ENCODE assay signal across 1 cellular context in the genomic region with DNA sequence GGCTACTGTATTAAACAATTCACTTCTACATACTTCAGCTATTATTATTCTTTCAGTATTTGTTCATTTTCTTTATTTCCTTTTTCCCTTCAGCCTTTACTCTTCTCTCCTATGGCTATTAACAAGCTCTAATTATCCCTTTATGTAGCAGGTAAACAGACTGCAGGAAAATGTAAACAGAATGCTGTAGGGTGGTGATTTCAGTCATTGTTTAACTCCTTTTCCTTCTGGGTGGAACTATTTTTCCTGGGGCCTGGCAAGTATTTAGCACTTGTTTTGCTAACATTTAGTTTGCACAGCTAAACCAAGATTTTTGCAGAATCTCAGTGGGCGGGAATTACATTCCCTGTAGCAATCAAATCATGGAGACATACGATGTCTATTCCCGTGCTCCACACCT.
TF ChIP-seq lines count a peak whose summit lies in the region.

No MANE protein-coding gene starts in this region.

TF ChIP-seq in WTC11, 78 proteins besides CTCF, POLR2A, EP300 and RAD21 (continued from another document):
- TF ChIP-seq, protein P1, sequence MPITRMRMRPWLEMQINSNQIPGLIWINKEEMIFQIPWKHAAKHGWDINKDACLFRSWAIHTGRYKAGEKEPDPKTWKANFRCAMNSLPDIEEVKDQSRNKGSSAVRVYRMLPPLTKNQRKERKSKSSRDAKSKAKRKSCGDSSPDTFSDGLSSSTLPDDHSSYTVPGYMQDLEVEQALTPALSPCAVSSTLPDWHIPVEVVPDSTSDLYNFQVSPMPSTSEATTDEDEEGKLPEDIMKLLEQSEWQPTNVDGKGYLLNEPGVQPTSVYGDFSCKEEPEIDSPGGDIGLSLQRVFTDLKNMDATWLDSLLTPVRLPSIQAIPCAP (CRISPR knock-in tag; IDR thresholded peaks at IDR 0.05), result no peak
- TF ChIP-seq RELA (CRISPR knock-in tag; IDR thresholded peaks at IDR 0.05; ENCODE audit: borderline replicate concordance), result no peak
- TF ChIP-seq, protein P2, sequence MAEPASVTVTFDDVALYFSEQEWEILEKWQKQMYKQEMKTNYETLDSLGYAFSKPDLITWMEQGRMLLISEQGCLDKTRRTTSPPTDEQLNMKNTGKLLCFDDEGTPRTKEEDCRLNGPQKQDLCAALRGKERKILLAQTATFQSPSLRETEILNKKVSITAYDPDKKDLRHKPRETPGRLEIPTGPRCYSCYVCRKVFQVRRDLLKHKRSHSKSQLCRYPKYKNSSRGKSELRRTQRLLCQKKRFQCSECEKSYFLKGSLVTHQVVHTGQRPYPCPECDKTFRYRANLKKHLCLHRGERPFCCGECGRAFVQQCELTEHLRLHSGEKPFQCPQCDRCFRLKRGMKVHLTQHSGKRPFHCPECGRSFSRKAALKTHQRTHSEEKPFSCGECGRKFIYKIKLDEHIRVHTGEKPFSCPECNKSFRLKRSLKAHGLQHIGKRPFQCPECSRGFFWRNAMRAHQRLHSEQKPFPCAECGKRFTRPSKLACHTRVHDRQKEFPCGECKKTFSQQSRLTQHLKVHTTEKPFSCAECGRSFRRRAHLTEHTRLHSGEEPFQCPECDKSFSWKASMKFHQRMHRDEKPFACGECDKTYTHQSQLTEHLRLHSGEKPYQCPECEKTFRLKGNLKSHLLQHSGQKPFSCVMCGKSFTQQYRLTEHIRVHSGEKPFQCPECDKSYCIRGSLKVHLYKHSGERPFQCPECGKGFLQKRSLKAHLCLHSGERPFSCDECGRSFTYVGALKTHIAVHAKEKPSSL (CRISPR knock-in tag; conservative IDR thresholded peaks at IDR 0.05), result no peak
- TF ChIP-seq, protein P3, sequence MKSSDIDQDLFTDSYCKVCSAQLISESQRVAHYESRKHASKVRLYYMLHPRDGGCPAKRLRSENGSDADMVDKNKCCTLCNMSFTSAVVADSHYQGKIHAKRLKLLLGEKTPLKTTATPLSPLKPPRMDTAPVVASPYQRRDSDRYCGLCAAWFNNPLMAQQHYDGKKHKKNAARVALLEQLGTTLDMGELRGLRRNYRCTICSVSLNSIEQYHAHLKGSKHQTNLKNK (CRISPR knock-in tag; IDR thresholded peaks at IDR 0.05), result no peak
